18 cellular contexts compared by ENCODE assay signal in the genomic region with DNA sequence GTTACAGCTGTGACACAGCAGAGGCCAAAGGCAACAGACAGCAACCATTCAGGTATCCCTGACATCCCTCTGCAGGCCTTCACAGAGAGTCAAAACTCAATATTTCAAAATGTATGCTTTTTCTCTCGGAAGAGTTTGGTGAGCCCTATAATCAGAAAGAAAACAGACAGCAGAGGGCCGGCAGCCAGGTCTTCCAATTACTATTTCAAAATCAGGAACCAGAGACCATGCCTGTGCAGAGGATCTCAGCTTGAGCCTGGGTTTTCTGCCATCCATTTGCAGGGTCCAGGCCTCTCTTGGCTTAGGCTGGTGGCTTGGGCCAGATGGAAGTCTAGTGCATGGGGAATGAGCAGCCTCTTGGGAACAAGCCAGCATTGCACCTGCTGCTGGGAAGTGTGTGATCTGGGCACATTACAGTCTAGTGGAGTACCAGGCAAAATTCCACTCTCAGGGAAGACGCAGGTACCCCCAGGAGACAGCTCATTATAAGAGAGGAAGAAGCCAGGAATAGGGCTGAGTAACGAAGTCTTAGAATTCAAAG.
A peak's percentile ranks its signal among the peaks of the same experiment; 100 is the strongest.
DNase-seq lines count a peak whose midpoint lies in the region; ATAC-seq lines count a peak whose summit lies in the region.
"Had no signal": no experiment of that assay in that cellular context is flagged by ENCODE, and none has a peak within 500 bp of the region (broad histone marks: within the 10 kb centered on the region; RNA-seq: fewer than 3 reads in every experiment).

No MANE protein-coding gene starts in this region.

- peak overlapping the region; percentile 20 for H4K91ac ChIP-seq in trophoblast cell (ENCODE audit: low read depth, low read length)

- no peaks in the 10 kb centered on the region for H3K4me1 Mint-ChIP-seq in activated T-cell treated with anti-CD3 and anti-CD28 coated beads, Interleukin-2, amount 50 U/mL, for 4 hours (ENCODE audit: low read depth)
- H3K4me1 Mint-ChIP-seq in stimulated activated naive CD8-positive, alpha-beta T cell treated with anti-CD3 and anti-CD28 coated beads, Interleukin-15, amount 100 ng/mL, for 72 hours: peaks cover 4% of the 10 kb centered on the region

- no peak overlapping the region for H3K23ac ChIP-seq in trophoblast cell (ENCODE audit: low read length)

- no peak overlapping the region for H4K12ac ChIP-seq in trophoblast cell (ENCODE audit: low read depth, low read length)

- peaks cover under 1% of the 10 kb centered on the region for H3K79me2 ChIP-seq in trophoblast cell (ENCODE audit: control insufficient read depth, insufficient read depth, low read length, poor library complexity)

- H3K4me3 ChIP-seq in trophoblast cell (ENCODE audit: low read depth, low read length): no peak overlapping the region
- H3K4me3 ChIP-seq: Peyer's patch, testis had no signal

- H3K9me3 ChIP-seq in trophoblast cell (ENCODE audit: insufficient read depth, low read depth, low read length): no peaks in the 10 kb centered on the region
- H3K9me3 ChIP-seq: Peyer's patch, testis had no signal

- no peak overlapping the region for H3K18ac ChIP-seq in trophoblast cell (ENCODE audit: low read length)

- H3K36me3 Mint-ChIP-seq in activated T-cell treated with anti-CD3 and anti-CD28 coated beads, Interleukin-2, amount 50 U/mL, for 4 hours (ENCODE audit: insufficient read depth): no peaks in the 10 kb centered on the region
- H3K36me3 Mint-ChIP-seq: activated naive CD4-positive, alpha-beta T cell treated with anti-CD3 and anti-CD28 coated beads, Interleukin-2, amount 50 U/mL, for 72 hours had no signal

- H3K27ac Mint-ChIP-seq in stimulated activated naive CD8-positive, alpha-beta T cell treated with anti-CD3 and anti-CD28 coated beads, Interleukin-15, amount 100 ng/mL, for 72 hours: no peak overlapping the region
- H3K27ac Mint-ChIP-seq: activated naive CD4-positive, alpha-beta T cell treated with anti-CD3 and anti-CD28 coated beads, Interleukin-2, amount 50 U/mL, for 72 hours; activated T-cell treated with anti-CD3 and anti-CD28 coated beads, Interleukin-2, amount 50 U/mL, for 24 hours had no signal

- no peak overlapping the region for H3K4me2 ChIP-seq in trophoblast cell (ENCODE audit: low read length)

- DNase-seq in NCI-H748 (lab: John Stamatoyannopoulos, UW; ENCODE audit: unreplicated experiment) (peak; percentile 34), NCI-H748 treated with DMSO at 0.1 percent for 48 hours (lab: John Stamatoyannopoulos, UW) (no peak), NCI-H187 (lab: John Stamatoyannopoulos, UW) (peak; percentile 56 to 78), SHP77 (lab: John Stamatoyannopoulos, UW) (peak; percentile 69 to 77), trophoblast cell (no peak), AG08395 (ENCODE audit: low spot score) (no peak)
- DNase-seq in activated T-cell treated with anti-CD3 and anti-CD28 coated beads, Interleukin-2, amount 50 U/mL, for 4 hours: no peak
- no peak for DNase-seq in stimulated activated naive CD8-positive, alpha-beta T cell treated with anti-CD3 and anti-CD28 coated beads, Interleukin-15, amount 100 ng/mL, for 72 hours
- DNase-seq: activated CD4-positive, alpha-beta T cell treated with anti-CD3 and anti-CD28 coated beads, Interleukin-2, amount 50 U/mL, for 4 hours; activated T-cell treated with anti-CD3 and anti-CD28 coated beads, Interleukin-2, amount 50 U/mL, for 24 hours; HCEC 1CT; Kasumi-1; NCI-H2227 treated with DMSO at 0.1 percent for 48 hours; nucleus accumbens; Peyer's patch; stimulated activated CD4-positive, alpha-beta T cell treated with anti-CD3 and anti-CD28 coated beads, Interleukin-2, amount 100 ng/mL, for 48 hours; testis had no signal

- H3K4ac ChIP-seq in trophoblast cell (ENCODE audit: low read depth, low read length): no peak overlapping the region

- peaks cover under 1 to 7% of the 10 kb centered on the region in 2 experiments for H3K4me1 ChIP-seq in trophoblast cell (ENCODE audit: control insufficient read depth in 1 of 2, insufficient read depth in 2 of 2, low read length in 2 of 2)

- no peak overlapping the region for H3K27ac ChIP-seq in trophoblast cell (ENCODE audit: low read depth, low read length)
- H3K27ac ChIP-seq: Peyer's patch had no signal

- H2BK120ac ChIP-seq in trophoblast cell (ENCODE audit: insufficient read depth, low read length, poor library complexity): peak overlapping the region; percentile 55

- peak overlapping the region; percentile 89 for H2BK12ac ChIP-seq in trophoblast cell (ENCODE audit: low read length)

- H3K14ac ChIP-seq in trophoblast cell (ENCODE audit: low read length): peak overlapping the region; percentile 34

- H3K79me1 ChIP-seq in trophoblast cell (ENCODE audit: low read length): peaks cover 16% of the 10 kb centered on the region

- WGBS in trophoblast cell (ENCODE audit: extremely low coverage, insufficient coverage, insufficient read length): no CpG with 5 or more reads among the region's 4 CpGs

- peak overlapping the region; percentile 26 for H2AK5ac ChIP-seq in trophoblast cell (ENCODE audit: low read length)

- no peak overlapping the region for H2BK5ac ChIP-seq in trophoblast cell (ENCODE audit: low read depth, low read length, poor library complexity)

- H3K36me3 ChIP-seq in trophoblast cell (ENCODE audit: control insufficient read depth in 1 of 2, insufficient read depth in 2 of 2, low read length in 2 of 2): no peaks in the 10 kb centered on the region
- H3K36me3 ChIP-seq: Peyer's patch had no signal

- H2AFZ ChIP-seq in trophoblast cell (ENCODE audit: insufficient read depth, low read length, poor library complexity): no peak overlapping the region

- no peak overlapping the region for H4K8ac ChIP-seq in trophoblast cell (ENCODE audit: low read depth, low read length)

- H3K27me3 ChIP-seq in trophoblast cell (ENCODE audit: insufficient read depth, low read length): no peaks in the 10 kb centered on the region
- H3K27me3 ChIP-seq: Peyer's patch, testis had no signal

- H3K27me3 Mint-ChIP-seq in activated T-cell treated with anti-CD3 and anti-CD28 coated beads, Interleukin-2, amount 50 U/mL, for 4 hours (ENCODE audit: low read depth): peaks cover 2% of the 10 kb centered on the region
- peaks cover 10% of the 10 kb centered on the region for H3K27me3 Mint-ChIP-seq in stimulated activated naive CD8-positive, alpha-beta T cell treated with anti-CD3 and anti-CD28 coated beads, Interleukin-15, amount 100 ng/mL, for 72 hours

- H3K9me3 Mint-ChIP-seq in activated T-cell treated with anti-CD3 and anti-CD28 coated beads, Interleukin-2, amount 50 U/mL, for 4 hours: no peaks in the 10 kb centered on the region
- H3K9me3 Mint-ChIP-seq in stimulated activated naive CD8-positive, alpha-beta T cell treated with anti-CD3 and anti-CD28 coated beads, Interleukin-15, amount 100 ng/mL, for 72 hours: no peaks in the 10 kb centered on the region
- H3K9me3 Mint-ChIP-seq: activated naive CD4-positive, alpha-beta T cell treated with anti-CD3 and anti-CD28 coated beads, Interleukin-2, amount 50 U/mL, for 72 hours; activated T-cell treated with anti-CD3 and anti-CD28 coated beads, Interleukin-2, amount 50 U/mL, for 24 hours had no signal

- no peak overlapping the region for H3K4me3 Mint-ChIP-seq in activated T-cell treated with anti-CD3 and anti-CD28 coated beads, Interleukin-2, amount 50 U/mL, for 4 hours
- no peak overlapping the region for H3K4me3 Mint-ChIP-seq in stimulated activated naive CD8-positive, alpha-beta T cell treated with anti-CD3 and anti-CD28 coated beads, Interleukin-15, amount 100 ng/mL, for 72 hours
- H3K4me3 Mint-ChIP-seq: activated T-cell treated with anti-CD3 and anti-CD28 coated beads, Interleukin-2, amount 50 U/mL, for 24 hours had no signal

- ATAC-seq in activated T-cell treated with anti-CD3 and anti-CD28 coated beads, Interleukin-2, amount 50 U/mL, for 4 hours: no peak
- ATAC-seq in stimulated activated naive CD8-positive, alpha-beta T cell treated with anti-CD3 and anti-CD28 coated beads, Interleukin-15, amount 100 ng/mL, for 72 hours: no peak
- ATAC-seq: activated naive CD4-positive, alpha-beta T cell treated with anti-CD3 and anti-CD28 coated beads, Interleukin-2, amount 50 U/mL, for 72 hours had no signal

- H3K9ac ChIP-seq in trophoblast cell (ENCODE audit: low read length): no peak overlapping the region

Comparison
In these comparisons a context has a peak if more than half of its experiments do, and no peak if none do; other contexts are left out.
1. DNase-seq: peak in NCI-H748 (single experiment), NCI-H187 (2 of 2) and SHP77 (2 of 2); none in NCI-H748 treated with DMSO at 0.1 percent for 48 hours (single experiment), trophoblast cell (0 of 2), AG08395 (single experiment), activated T-cell treated with anti-CD3 and anti-CD28 coated beads, Interleukin-2, amount 50 U/mL, for 4 hours (single experiment) and stimulated activated naive CD8-positive, alpha-beta T cell treated with anti-CD3 and anti-CD28 coated beads, Interleukin-15, amount 100 ng/mL, for 72 hours (0 of 2).